Comparison of ENCODE assay signal across 33 cellular contexts in the genomic region with DNA sequence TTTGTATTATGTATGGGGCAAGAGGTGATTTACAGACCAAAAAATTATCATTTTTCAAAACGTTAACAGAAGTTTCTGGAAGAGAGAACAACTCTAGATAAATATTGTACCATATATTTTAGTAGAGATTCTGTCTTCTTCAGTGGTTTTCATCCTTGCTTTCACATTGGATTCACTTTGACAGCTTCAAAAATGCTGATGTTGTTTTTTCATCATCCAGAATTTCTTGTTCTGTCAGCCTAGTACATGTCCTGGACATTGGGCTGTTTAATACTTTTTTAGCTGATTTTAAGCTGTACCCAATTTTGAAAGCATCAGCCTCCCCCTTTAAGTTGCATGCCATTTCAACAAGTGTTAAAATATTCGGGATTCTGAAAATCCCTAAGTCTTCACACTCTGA.
"Had no signal": no experiment of that assay in that cellular context is flagged by ENCODE, and none has a peak within 500 bp of the region (broad histone marks: within the 10 kb centered on the region; RNA-seq: fewer than 3 reads in every experiment).

No MANE protein-coding gene starts in this region.

- H3K4me1 ChIP-seq: adrenal gland, ascending aorta, body of pancreas, breast epithelium had no signal

- H3K4me3 ChIP-seq: adrenal gland, ascending aorta, body of pancreas, breast epithelium, cardiac muscle cell had no signal

- H3K27me3 ChIP-seq: adrenal gland, ascending aorta, body of pancreas, brain microvascular endothelial cell, breast epithelium, cardiac muscle cell had no signal

- H3K27ac ChIP-seq: adrenal gland, ascending aorta, body of pancreas, brain microvascular endothelial cell, breast epithelium, cardiac muscle cell had no signal

- ATAC-seq: activated naive CD4-positive, alpha-beta T cell treated with anti-CD3 and anti-CD28 coated beads, Interleukin-2, amount 50 U/mL, for 72 hours; activated naive CD8-positive, alpha-beta T cell treated with anti-CD3 and anti-CD28 coated beads, Interleukin-2, amount 50 U/mL, for 24 hours; activated T-cell treated with anti-CD3 and anti-CD28 coated beads, Interleukin-2, amount 50 U/mL, for 4 hours; activated T-cell treated with anti-CD3 and anti-CD28 coated beads, Interleukin-2, amount 50 U/mL, for 72 hours; activated T-helper 17 cell treated with anti-CD3 and anti-CD28 coated beads, Interleukin-2, amount 50 U/mL, for 72 hours; body of pancreas had no signal

- H3K36me3 ChIP-seq: adrenal gland, ascending aorta, brain microvascular endothelial cell, breast epithelium, cardiac muscle cell had no signal

- FAIRE-seq: astrocyte, bronchial epithelial cell had no signal

- DNase-seq: activated effector memory CD4-positive, alpha-beta T cell treated with anti-CD3 and anti-CD28 coated beads, Interleukin-2, amount 50 U/mL, for 16 hours; activated effector memory CD4-positive, alpha-beta T cell treated with Interleukin-2 at 50 U/mL for 16 hours; activated gamma-delta T cell; activated gamma-delta T cell treated with Interleukin-2 at 50 U/mL for 16 hours; activated naive CD4-positive, alpha-beta T cell; activated naive CD4-positive, alpha-beta T cell treated with anti-CD3 and anti-CD28 coated beads for 36 hours; activated naive CD4-positive, alpha-beta T cell treated with anti-CD3 and anti-CD28 coated beads, Interleukin-2, amount 10 ng/mL, durations not matched to agents 7 days and 5 days; activated naive CD4-positive, alpha-beta T cell treated with anti-CD3 and anti-CD28 coated beads, Interleukin-2, amount 50 U/mL, for 16 hours; activated naive CD4-positive, alpha-beta T cell treated with Interleukin-2 at 50 U/mL for 16 hours; activated naive CD8-positive, alpha-beta T cell treated with anti-CD3 and anti-CD28 coated beads for 36 hours; activated naive CD8-positive, alpha-beta T cell treated with anti-CD3 and anti-CD28 coated beads, Interleukin-2, amount 10 ng/mL, durations not matched to agents 7 days and 5 days; activated naive CD8-positive, alpha-beta T cell treated with anti-CD3 and anti-CD28 coated beads, Interleukin-2, amount 50 U/mL, for 24 hours; activated T-cell treated with anti-CD3 and anti-CD28 coated beads, Interleukin-2, amount 50 U/mL, for 24 hours; activated T-cell treated with anti-CD3 and anti-CD28 coated beads, Interleukin-2, amount 50 U/mL, for 4 hours; activated T-cell treated with anti-CD3 and anti-CD28 coated beads, Interleukin-2, amount 50 U/mL, for 48 hours; activated T-cell treated with anti-CD3 and anti-CD28 coated beads, Interleukin-2, amount 50 U/mL, for 72 hours; adrenal gland; amniotic stem cell; amygdala; anterior cingulate cortex; aorta; body of pancreas; brain microvascular endothelial cell; caudate nucleus; central memory CD4-positive, alpha-beta T cell; cerebellar nuclear complex had no signal

- H3K9me3 ChIP-seq: adrenal gland, ascending aorta, body of pancreas had no signal
